ENCODE assay signal across 25 cellular contexts in genomic region chr4:89279385-89279784, GRCh38. TPM values are rescaled to one million over a fixed set of nuclear protein-coding genes. Genes with fewer than 3 reads are reported as not detected.
"Had no signal": no experiment of that assay in that cellular context is flagged by ENCODE, and none has a peak within 500 bp of the region (broad histone marks: within the 10 kb centered on the region; RNA-seq: fewer than 3 reads in every experiment).

No MANE protein-coding gene starts in this region.

- H3K4me3 ChIP-seq: PC-9, Peyer's patch, SJCRH30, SK-N-MC had no signal

- H3K9me3 ChIP-seq: Peyer's patch had no signal

- H3K4me1 ChIP-seq: SJCRH30 had no signal

- FAIRE-seq: HTR-8/SVneo had no signal

- H3K27ac ChIP-seq: HL-60, PC-9, Peyer's patch, SJCRH30, SK-N-MC had no signal

- H3K27me3 ChIP-seq: Peyer's patch had no signal

- H3K4me2 ChIP-seq: PC-9 had no signal

- H3K36me3 ChIP-seq: Peyer's patch, SJCRH30 had no signal

- ATAC-seq: Right ventricle myocardium inferior had no signal

- DNase-seq: KBM-7, NCI-H1092, NCI-H1105 treated with DMSO at 0.1 percent for 48 hours, NCI-H1417 treated with DMSO at 0.1 percent for 48 hours, NCI-H146, NCI-H1694 treated with DMSO at 0.1 percent for 48 hours, NCI-H2029, NCI-H2081 treated with DMSO at 0.1 percent for 48 hours, NCI-H2171, NCI-H226, NCI-H446, NCI-H510A, NCI-H524 treated with DMSO at 0.1 percent for 48 hours, NCI-H69, NCI-H774, PC-9, Peyer's patch, SHP77 treated with DMSO at 0.1 percent for 48 hours, SJCRH30 had no signal

- H2AFZ ChIP-seq: PC-9 had no signal

RNA-seq across cellular contexts. Expression of gene GPRIN3, which starts 28.2 kb away (rescaled TPM):
- total RNA-seq: MCF 10A, RPMI7951 had no signal
